9 cellular contexts compared by ENCODE assay signal in the genomic region with DNA sequence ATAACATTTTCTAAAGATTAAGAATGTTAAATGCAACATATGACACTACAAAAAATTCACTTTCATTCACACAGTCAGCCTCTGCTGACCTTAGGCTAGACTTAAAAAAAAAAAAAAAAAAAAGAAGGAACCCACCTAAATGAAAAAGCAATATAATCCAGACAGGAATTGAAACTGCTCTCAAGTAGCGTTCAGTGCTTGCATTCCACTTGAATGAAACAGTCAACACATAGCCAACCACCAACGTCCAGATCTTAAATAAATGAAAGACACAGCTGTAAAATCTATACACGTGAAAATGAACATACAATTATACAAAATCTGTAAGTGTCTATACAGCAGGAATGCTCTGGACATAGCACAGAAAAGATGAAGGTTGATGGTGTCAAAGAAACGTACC. TPM values are rescaled to one million over a fixed set of nuclear protein-coding genes. Genes with fewer than 3 reads are reported as not detected.
DNase-seq lines count a peak whose midpoint lies in the region; ATAC-seq, FAIRE-seq and TF ChIP-seq lines count a peak whose summit lies in the region.
"Had no signal": no experiment of that assay in that cellular context is flagged by ENCODE, and none has a peak within 500 bp of the region (broad histone marks: within the 10 kb centered on the region; RNA-seq: fewer than 3 reads in every experiment).

No MANE protein-coding gene starts in this region.

- H3K36me3 Mint-ChIP-seq in activated CD8-positive, alpha-beta T cell treated with anti-CD3 and anti-CD28 coated beads for 36 hours (ENCODE audit: low read depth) = peaks cover 26% of the 10 kb centered on the region
- peaks cover 24% of the 10 kb centered on the region for H3K36me3 Mint-ChIP-seq in activated CD8-positive, alpha-beta T cell treated with anti-CD3 and anti-CD28 coated beads, Interleukin-2, amount 10 ng/mL, durations not matched to agents 7 days and 5 days (ENCODE audit: low read depth)
- peaks cover 22% of the 10 kb centered on the region for H3K36me3 Mint-ChIP-seq in stimulated activated memory B cell treated with anti-CD40 and anti-IgM and Interleukin-4, amounts not matched to agents 10 μg/mL and 1 μg/mL and 100 μg/mL, for 72 hours

- no peak for DNase-seq in activated CD8-positive, alpha-beta T cell treated with anti-CD3 and anti-CD28 coated beads for 36 hours
- DNase-seq in activated CD8-positive, alpha-beta T cell treated with anti-CD3 and anti-CD28 coated beads, Interleukin-2, amount 10 ng/mL, durations not matched to agents 7 days and 5 days = no peak
- DNase-seq in OCI-M1 (lab: John Stamatoyannopoulos, UW) (peak; percentile 49), epithelial cell of esophagus (ENCODE audit: low read depth) (peak; percentile 47), middle frontal gyrus (ENCODE audit: extremely low spot score, low spot score) (no peak), HTR-8/SVneo (ENCODE audit: insufficient read length, low spot score) (no peak)
- DNase-seq: activated effector memory CD4-positive, alpha-beta T cell treated with anti-CD3 and anti-CD28 coated beads, Interleukin-2, amount 50 U/mL, for 16 hours had no signal

- H3K27me3 Mint-ChIP-seq in activated CD8-positive, alpha-beta T cell treated with anti-CD3 and anti-CD28 coated beads for 36 hours = no peaks in the 10 kb centered on the region
- H3K27me3 Mint-ChIP-seq in activated CD8-positive, alpha-beta T cell treated with anti-CD3 and anti-CD28 coated beads, Interleukin-2, amount 10 ng/mL, durations not matched to agents 7 days and 5 days (ENCODE audit: low read depth) = no peaks in the 10 kb centered on the region
- no peaks in the 10 kb centered on the region for H3K27me3 Mint-ChIP-seq in stimulated activated memory B cell treated with anti-CD40 and anti-IgM and Interleukin-4, amounts not matched to agents 10 μg/mL and 1 μg/mL and 100 μg/mL, for 72 hours

- no peak for TF ChIP-seq CTCF in activated CD8-positive, alpha-beta T cell treated with anti-CD3 and anti-CD28 coated beads for 36 hours (IDR thresholded peaks at IDR 0.05)
- TF ChIP-seq CTCF in epithelial cell of esophagus (IDR thresholded peaks at IDR 0.05; ENCODE audit: insufficient read depth, low read depth, low read length, missing control alignments) = no peak

- no peak for FAIRE-seq in HTR-8/SVneo (lab: Jason Lieb, UNC)

- H3K4me1 Mint-ChIP-seq in activated CD8-positive, alpha-beta T cell treated with anti-CD3 and anti-CD28 coated beads for 36 hours (ENCODE audit: low read depth) = peaks cover 74% of the 10 kb centered on the region
- H3K4me1 Mint-ChIP-seq in activated CD8-positive, alpha-beta T cell treated with anti-CD3 and anti-CD28 coated beads, Interleukin-2, amount 10 ng/mL, durations not matched to agents 7 days and 5 days (ENCODE audit: low read depth) = peaks cover 53% of the 10 kb centered on the region
- peaks cover 57% of the 10 kb centered on the region for H3K4me1 Mint-ChIP-seq in stimulated activated memory B cell treated with anti-CD40 and anti-IgM and Interleukin-4, amounts not matched to agents 10 μg/mL and 1 μg/mL and 100 μg/mL, for 72 hours

- ATAC-seq in activated CD8-positive, alpha-beta T cell treated with anti-CD3 and anti-CD28 coated beads for 36 hours = no peak
- no peak for ATAC-seq in activated CD8-positive, alpha-beta T cell treated with anti-CD3 and anti-CD28 coated beads, Interleukin-2, amount 10 ng/mL, durations not matched to agents 7 days and 5 days
- ATAC-seq in stimulated activated memory B cell treated with anti-CD40 and anti-IgM and Interleukin-4, amounts not matched to agents 10 μg/mL and 1 μg/mL and 100 μg/mL, for 72 hours = peak; percentile 65
- ATAC-seq in HG02623 (IDR thresholded peaks at IDR 0.05; ENCODE audit: unreplicated experiment) = no peak

- intact Hi-C loops in activated CD8-positive, alpha-beta T cell treated with anti-CD3 and anti-CD28 coated beads for 36 hours (cut with micrococcal nuclease) = no loop called here

- H3K4me3 Mint-ChIP-seq in activated CD8-positive, alpha-beta T cell treated with anti-CD3 and anti-CD28 coated beads for 36 hours = no peak overlapping the region
- H3K4me3 Mint-ChIP-seq in activated CD8-positive, alpha-beta T cell treated with anti-CD3 and anti-CD28 coated beads, Interleukin-2, amount 10 ng/mL, durations not matched to agents 7 days and 5 days = no peak overlapping the region
- H3K4me3 Mint-ChIP-seq in stimulated activated memory B cell treated with anti-CD40 and anti-IgM and Interleukin-4, amounts not matched to agents 10 μg/mL and 1 μg/mL and 100 μg/mL, for 72 hours = peak overlapping the region; percentile 1

- POLR2A ChIA-PET in activated CD8-positive, alpha-beta T cell treated with anti-CD3 and anti-CD28 coated beads for 36 hours (lab: Charles Lee) = interaction anchor here (1.5 kb wide), 1 partner anchor 10 kb away, joined by 5 read pairs; no protein-coding TSS in a partner anchor
- POLR2A ChIA-PET in activated CD8-positive, alpha-beta T cell treated with anti-CD3 and anti-CD28 coated beads, Interleukin-2, amount 10 ng/mL, durations not matched to agents 7 days and 5 days (lab: Charles Lee) = interaction anchor here (0.9 to 3.7 kb wide), 2 partner anchors 10 to 20 kb away, joined by 4 to 24 read pairs; partner anchors contain the start of gene TMEM245

- H3K9me3 Mint-ChIP-seq in activated CD8-positive, alpha-beta T cell treated with anti-CD3 and anti-CD28 coated beads for 36 hours = peaks cover 10% of the 10 kb centered on the region
- H3K9me3 Mint-ChIP-seq in activated CD8-positive, alpha-beta T cell treated with anti-CD3 and anti-CD28 coated beads, Interleukin-2, amount 10 ng/mL, durations not matched to agents 7 days and 5 days (ENCODE audit: insufficient read depth) = no peaks in the 10 kb centered on the region
- peaks cover 3% of the 10 kb centered on the region for H3K9me3 Mint-ChIP-seq in stimulated activated memory B cell treated with anti-CD40 and anti-IgM and Interleukin-4, amounts not matched to agents 10 μg/mL and 1 μg/mL and 100 μg/mL, for 72 hours

- H3K27ac Mint-ChIP-seq in activated CD8-positive, alpha-beta T cell treated with anti-CD3 and anti-CD28 coated beads for 36 hours = peak overlapping the region; percentile 66
- no peak overlapping the region for H3K27ac Mint-ChIP-seq in activated CD8-positive, alpha-beta T cell treated with anti-CD3 and anti-CD28 coated beads, Interleukin-2, amount 10 ng/mL, durations not matched to agents 7 days and 5 days
- H3K27ac Mint-ChIP-seq in stimulated activated memory B cell treated with anti-CD40 and anti-IgM and Interleukin-4, amounts not matched to agents 10 μg/mL and 1 μg/mL and 100 μg/mL, for 72 hours = peak overlapping the region; percentile 58

- CTCF ChIA-PET in activated CD8-positive, alpha-beta T cell treated with anti-CD3 and anti-CD28 coated beads for 36 hours (lab: Charles Lee) = interaction anchor here (1.5 to 3.6 kb wide), 2 partner anchors 11 to 12 kb away, joined by 4 to 15 read pairs; partner anchors contain the start of gene TMEM245
- CTCF ChIA-PET in activated CD8-positive, alpha-beta T cell treated with anti-CD3 and anti-CD28 coated beads, Interleukin-2, amount 10 ng/mL, durations not matched to agents 7 days and 5 days (lab: Charles Lee) = interaction anchor here (1.2 kb wide), 1 partner anchor 12 kb away, joined by 5 read pairs; no protein-coding TSS in a partner anchor

- H3K4me3 ChIP-seq in epithelial cell of esophagus (ENCODE audit: low read length) = no peak overlapping the region

RNA-seq across cellular contexts. Expression of gene TMEM245, which starts 11.4 kb away (rescaled TPM):
- 10 to 100 TPM; 23.3 to 26.7 TPM for total RNA-seq in activated CD8-positive, alpha-beta T cell treated with anti-CD3 and anti-CD28 coated beads for 36 hours
- total RNA-seq in activated CD8-positive, alpha-beta T cell treated with anti-CD3 and anti-CD28 coated beads, Interleukin-2, amount 10 ng/mL, durations not matched to agents 7 days and 5 days = 10 to 100 TPM; 27.4 to 30.2 TPM

RNA-seq across cellular contexts. Expression of gene FRRS1L, which starts 58.7 kb away (rescaled TPM):
- total RNA-seq in activated CD8-positive, alpha-beta T cell treated with anti-CD3 and anti-CD28 coated beads for 36 hours = not detected
- not detected for total RNA-seq in activated CD8-positive, alpha-beta T cell treated with anti-CD3 and anti-CD28 coated beads, Interleukin-2, amount 10 ng/mL, durations not matched to agents 7 days and 5 days

Comparison
In these comparisons a context has a peak if more than half of its experiments do, and no peak if none do; other contexts are left out.
1. DNase-seq: peak in OCI-M1 (single experiment) and epithelial cell of esophagus (single experiment); none in activated CD8-positive, alpha-beta T cell treated with anti-CD3 and anti-CD28 coated beads for 36 hours (single experiment), activated CD8-positive, alpha-beta T cell treated with anti-CD3 and anti-CD28 coated beads, Interleukin-2, amount 10 ng/mL, durations not matched to agents 7 days and 5 days (single experiment), middle frontal gyrus (single experiment) and HTR-8/SVneo (single experiment).